ENCODE assay signal across 8 cellular contexts in genomic region chr1:234608026-234608719, GRCh38. TPM values are rescaled to one million over a fixed set of nuclear protein-coding genes. Genes with fewer than 3 reads are reported as not detected.
DNase-seq lines count a peak whose midpoint lies in the region; ATAC-seq and TF ChIP-seq lines count a peak whose summit lies in the region.

No MANE protein-coding gene starts in this region.

- H3K4me1 ChIP-seq in esophagus squamous epithelium, result peaks cover 22 to 74% (median 26%) of the 10 kb centered on the region in 3 donors
- H3K4me1 ChIP-seq in naive thymus-derived CD4-positive, alpha-beta T cell (ENCODE audit: control insufficient read depth in 2 of 2, insufficient read depth in 2 of 2, low read length in 2 of 2), result peaks cover 46 to 53% of the 10 kb centered on the region in 2 donors

- H3K9me3 Mint-ChIP-seq in naive thymus-derived CD4-positive, alpha-beta T cell, result peaks cover 0 to 13% (median 0%) of the 10 kb centered on the region in 11 donors
- H3K9me3 Mint-ChIP-seq in stimulated activated naive CD8-positive, alpha-beta T cell treated with anti-CD3 and anti-CD28 coated beads, Interleukin-15, amount 100 ng/mL, for 72 hours, result no peaks in the 10 kb centered on the region

- H3K36me3 Mint-ChIP-seq in naive thymus-derived CD4-positive, alpha-beta T cell, result peaks cover 11 to 43% (median 28%) of the 10 kb centered on the region in 5 donors

- DNase-seq in AG10803 (ENCODE audit: low read depth) (peak; percentile 93), HK-2 (ENCODE audit: unreplicated experiment) (peak; percentile 86), esophagus squamous epithelium (lab: John Stamatoyannopoulos, UW) (peak; percentile 65)
- peak; percentile 81 to 82 for DNase-seq in activated T-cell treated with anti-CD3 and anti-CD28 coated beads, Interleukin-2, amount 50 U/mL, for 48 hours
- DNase-seq in naive thymus-derived CD4-positive, alpha-beta T cell, result peak; percentile 59 to 94 (median 83)
- DNase-seq in stimulated activated naive CD8-positive, alpha-beta T cell treated with anti-CD3 and anti-CD28 coated beads, Interleukin-15, amount 100 ng/mL, for 72 hours, result peak; percentile 76 to 88

- H3K36me3 ChIP-seq in esophagus squamous epithelium, result peaks cover 6 to 20% (median 17%) of the 10 kb centered on the region in 3 donors
- H3K36me3 ChIP-seq in naive thymus-derived CD4-positive, alpha-beta T cell (ENCODE audit: control insufficient read depth in 2 of 3, insufficient read depth in 3 of 3, low read length in 3 of 3), result peaks cover 5 to 8% (median 5%) of the 10 kb centered on the region in 3 experiments

- 0 to 1% methylated on average over 11 to 12 of the region's 39 CpGs for WGBS in esophagus squamous epithelium, 2 donors

- peak overlapping the region; percentile 63 for H3K4me3 ChIP-seq in AG10803 (ENCODE audit: low read length)
- peak overlapping the region; percentile 70 to 98 (median 85) for H3K4me3 ChIP-seq in esophagus squamous epithelium
- peak overlapping the region; percentile 78 for H3K4me3 ChIP-seq in naive thymus-derived CD4-positive, alpha-beta T cell (ENCODE audit: low read length)

- H3K27ac Mint-ChIP-seq in naive thymus-derived CD4-positive, alpha-beta T cell, result peak overlapping the region; percentile 95 to 100 (median 99)
- H3K27ac Mint-ChIP-seq in stimulated activated naive CD8-positive, alpha-beta T cell treated with anti-CD3 and anti-CD28 coated beads, Interleukin-15, amount 100 ng/mL, for 72 hours, result peak overlapping the region; percentile 94 to 99

- ATAC-seq in GM19023 (IDR thresholded peaks at IDR 0.05; ENCODE audit: unreplicated experiment), result peak; percentile 24
- peak; percentile 40 for ATAC-seq in naive thymus-derived CD4-positive, alpha-beta T cell
- ATAC-seq in stimulated activated naive CD8-positive, alpha-beta T cell treated with anti-CD3 and anti-CD28 coated beads, Interleukin-15, amount 100 ng/mL, for 72 hours, result peak; percentile 44

- TF ChIP-seq CTCF in AG10803 (conservative IDR thresholded peaks at IDR 0.05; ENCODE audit: low read length), result no peak
- peak in 3 of 6 experiments; percentile 17 to 32 (median 28) for TF ChIP-seq CTCF in esophagus squamous epithelium (IDR thresholded peaks at IDR 0.05)

- intact Hi-C loops in esophagus squamous epithelium (cut with DNase I), result loop anchor here (5.0 kb wide), 2 partner anchors 114 to 469 kb away; no protein-coding TSS in a partner anchor
- intact Hi-C loops in naive thymus-derived CD4-positive, alpha-beta T cell (cut with micrococcal nuclease), result loop anchor here (1.0 to 5.0 kb wide), 4 partner anchors 109 to 720 kb away; partner anchors contain the start of genes ARID4B (in 1 of the 2), COA6 (in 1 of the 2) and GGPS1 (in 1 of the 2)

- POLR2A ChIA-PET in naive thymus-derived CD4-positive, alpha-beta T cell (lab: Charles Lee), result interaction anchor here (0.7 to 7.0 kb wide), 8 partner anchors 7 to 552 kb away, joined by 3 to 260 read pairs (median 14); partner anchors contain the start of genes RBM34 and TARBP1

- peaks cover 50 to 71% (median 59%) of the 10 kb centered on the region in 7 donors for H3K4me1 Mint-ChIP-seq in naive thymus-derived CD4-positive, alpha-beta T cell
- peaks cover 33% of the 10 kb centered on the region for H3K4me1 Mint-ChIP-seq in stimulated activated naive CD8-positive, alpha-beta T cell treated with anti-CD3 and anti-CD28 coated beads, Interleukin-15, amount 100 ng/mL, for 72 hours

- peaks cover 0 to 6% (median 0%) of the 10 kb centered on the region in 5 donors for H3K27me3 Mint-ChIP-seq in naive thymus-derived CD4-positive, alpha-beta T cell
- no peaks in the 10 kb centered on the region for H3K27me3 Mint-ChIP-seq in stimulated activated naive CD8-positive, alpha-beta T cell treated with anti-CD3 and anti-CD28 coated beads, Interleukin-15, amount 100 ng/mL, for 72 hours

- CTCF ChIA-PET in naive thymus-derived CD4-positive, alpha-beta T cell (lab: Charles Lee), result no interaction called here

- H3K27ac ChIP-seq in esophagus squamous epithelium, result peak overlapping the region; percentile 99 to 100 (median 100)
- peak overlapping the region; percentile 96 for H3K27ac ChIP-seq in naive thymus-derived CD4-positive, alpha-beta T cell (ENCODE audit: low read depth, low read length)

- peak overlapping the region; percentile 91 to 98 (median 96) for H3K4me3 Mint-ChIP-seq in naive thymus-derived CD4-positive, alpha-beta T cell
- peak overlapping the region; percentile 94 to 97 for H3K4me3 Mint-ChIP-seq in stimulated activated naive CD8-positive, alpha-beta T cell treated with anti-CD3 and anti-CD28 coated beads, Interleukin-15, amount 100 ng/mL, for 72 hours

- H3K9me3 ChIP-seq in esophagus squamous epithelium, result no peaks in the 10 kb centered on the region
- H3K9me3 ChIP-seq in naive thymus-derived CD4-positive, alpha-beta T cell (ENCODE audit: control insufficient read depth in 2 of 3, low read length in 3 of 3), result no peaks in the 10 kb centered on the region

- H3K27me3 ChIP-seq in esophagus squamous epithelium, result no peaks in the 10 kb centered on the region
- H3K27me3 ChIP-seq in naive thymus-derived CD4-positive, alpha-beta T cell (ENCODE audit: control insufficient read depth in 2 of 2, insufficient read depth in 2 of 2, low read length in 2 of 2), result no peaks in the 10 kb centered on the region

- TF ChIP-seq POLR2A in esophagus squamous epithelium (IDR thresholded peaks at IDR 0.05), result peak in 3 of 4 donors; percentile 46 to 92 (median 73)

TF ChIP-seq in PFSK-1, 5 proteins besides CTCF, POLR2A, EP300 and RAD21:
- TF ChIP-seq, protein P1, sequence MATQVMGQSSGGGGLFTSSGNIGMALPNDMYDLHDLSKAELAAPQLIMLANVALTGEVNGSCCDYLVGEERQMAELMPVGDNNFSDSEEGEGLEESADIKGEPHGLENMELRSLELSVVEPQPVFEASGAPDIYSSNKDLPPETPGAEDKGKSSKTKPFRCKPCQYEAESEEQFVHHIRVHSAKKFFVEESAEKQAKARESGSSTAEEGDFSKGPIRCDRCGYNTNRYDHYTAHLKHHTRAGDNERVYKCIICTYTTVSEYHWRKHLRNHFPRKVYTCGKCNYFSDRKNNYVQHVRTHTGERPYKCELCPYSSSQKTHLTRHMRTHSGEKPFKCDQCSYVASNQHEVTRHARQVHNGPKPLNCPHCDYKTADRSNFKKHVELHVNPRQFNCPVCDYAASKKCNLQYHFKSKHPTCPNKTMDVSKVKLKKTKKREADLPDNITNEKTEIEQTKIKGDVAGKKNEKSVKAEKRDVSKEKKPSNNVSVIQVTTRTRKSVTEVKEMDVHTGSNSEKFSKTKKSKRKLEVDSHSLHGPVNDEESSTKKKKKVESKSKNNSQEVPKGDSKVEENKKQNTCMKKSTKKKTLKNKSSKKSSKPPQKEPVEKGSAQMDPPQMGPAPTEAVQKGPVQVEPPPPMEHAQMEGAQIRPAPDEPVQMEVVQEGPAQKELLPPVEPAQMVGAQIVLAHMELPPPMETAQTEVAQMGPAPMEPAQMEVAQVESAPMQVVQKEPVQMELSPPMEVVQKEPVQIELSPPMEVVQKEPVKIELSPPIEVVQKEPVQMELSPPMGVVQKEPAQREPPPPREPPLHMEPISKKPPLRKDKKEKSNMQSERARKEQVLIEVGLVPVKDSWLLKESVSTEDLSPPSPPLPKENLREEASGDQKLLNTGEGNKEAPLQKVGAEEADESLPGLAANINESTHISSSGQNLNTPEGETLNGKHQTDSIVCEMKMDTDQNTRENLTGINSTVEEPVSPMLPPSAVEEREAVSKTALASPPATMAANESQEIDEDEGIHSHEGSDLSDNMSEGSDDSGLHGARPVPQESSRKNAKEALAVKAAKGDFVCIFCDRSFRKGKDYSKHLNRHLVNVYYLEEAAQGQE (IDR thresholded peaks at IDR 0.05; ENCODE audit: insufficient read depth in 1 of 2, low read depth in 2 of 2, low read length in 2 of 2), result peak in 1 of 2 experiments; percentile 24; a peak in 1 of 4 replicates
- TF ChIP-seq POLR2AphosphoS5 (IDR thresholded peaks at IDR 0.05; ENCODE audit: low read depth, low read length), result peak; percentile 52
- peak; percentile 99 for TF ChIP-seq SIN3A (IDR thresholded peaks at IDR 0.05; ENCODE audit: borderline replicate concordance, insufficient read depth, low read length)
- no peak for TF ChIP-seq FOXP2 (optimal IDR thresholded peaks at IDR 0.05; ENCODE audit: borderline replicate concordance, extremely low read depth, extremely low read length, insufficient read depth)
- peak; percentile 67; the same call in 1 of the 2 replicates for TF ChIP-seq TAF1 (IDR thresholded peaks at IDR 0.05; ENCODE audit: borderline replicate concordance, insufficient read depth, low read length)

RNA-seq across cellular contexts. Expression of gene IRF2BP2, which starts 1.8 kb away (rescaled TPM):
- polyA plus RNA-seq in PFSK-1 (2012; ENCODE audit: insufficient read length, low read depth), result 264 TPM
- total RNA-seq in esophagus squamous epithelium, result 10 to 100 TPM; 52.5 to 66.8 (median 57.6) TPM
- total RNA-seq in naive thymus-derived CD4-positive, alpha-beta T cell, result 100 to 1,000 TPM; 150 to 413 (median 173) TPM
- polyA plus RNA-seq in naive thymus-derived CD4-positive, alpha-beta T cell, result 10 to 100 TPM; 28.7 to 35.6 TPM

Comparison
In these comparisons a context has a peak if more than half of its experiments do, and no peak if none do; other contexts are left out.
1. Peak in every context shown above with its lines: DNase-seq, ATAC-seq, H3K4me3 ChIP-seq and H3K27ac ChIP-seq.